In the genomic region with DNA sequence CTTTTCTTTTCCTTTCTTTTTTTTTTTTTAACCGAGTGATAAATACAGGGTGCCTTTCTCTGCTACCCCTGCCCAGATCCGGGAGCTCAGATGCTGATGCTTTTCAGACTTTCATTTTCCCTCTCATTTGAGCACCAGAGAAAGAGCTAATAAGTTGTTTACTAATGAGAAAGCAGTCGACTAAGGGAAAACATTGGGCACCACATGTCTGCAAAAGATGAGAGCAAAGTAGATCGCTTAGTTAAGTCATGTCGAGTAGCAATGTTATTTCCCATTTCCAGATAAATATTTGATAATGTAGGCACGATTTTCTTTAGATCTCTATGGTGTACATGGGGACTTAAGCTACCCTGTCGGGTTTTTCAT, we compare ENCODE assay signal across 8 cellular contexts. TPM values are rescaled to one million over a fixed set of nuclear protein-coding genes. Genes with fewer than 3 reads are reported as not detected.
DNase-seq lines count a peak whose midpoint lies in the region; ATAC-seq and TF ChIP-seq lines count a peak whose summit lies in the region.

No MANE protein-coding gene starts in this region.

- peak; percentile 7 for ATAC-seq in GM21825 (IDR thresholded peaks at IDR 0.05; ENCODE audit: unreplicated experiment)
- ATAC-seq in activated B cell treated with CpG ODN at 0.5 μM for 24 hours (ENCODE audit: low read depth), result no peak
- ATAC-seq in stimulated activated naive CD8-positive, alpha-beta T cell treated with anti-CD3 and anti-CD28 coated beads, Interleukin-15, amount 100 ng/mL, for 72 hours, result no peak
- ATAC-seq in GM19324 (IDR thresholded peaks at IDR 0.05; ENCODE audit: low FRiP score, unreplicated experiment), result no peak

- H3K36me3 ChIP-seq in BE2C, result no peaks in the 10 kb centered on the region

- intact Hi-C loops in activated B cell treated with CpG ODN at 0.5 μM for 24 hours (cut with micrococcal nuclease), result loop anchor here (10.0 kb wide), 4 partner anchors 510 to 1980 kb away; a partner anchor contains a TSS

- H3K4me3 ChIP-seq in BE2C (ENCODE audit: low read depth, low read length), result peak overlapping the region; percentile 76
- peak overlapping the region; percentile 88 for H3K4me3 ChIP-seq in iPS-11a (ENCODE audit: low read depth, low read length)

- no peaks in the 10 kb centered on the region for H3K27me3 Mint-ChIP-seq in activated B cell treated with CpG ODN at 0.5 μM for 24 hours
- H3K27me3 Mint-ChIP-seq in stimulated activated naive CD8-positive, alpha-beta T cell treated with anti-CD3 and anti-CD28 coated beads, Interleukin-15, amount 100 ng/mL, for 72 hours, result no peaks in the 10 kb centered on the region

- H3K4me1 Mint-ChIP-seq in activated B cell treated with CpG ODN at 0.5 μM for 24 hours, result peaks cover 33% of the 10 kb centered on the region
- H3K4me1 Mint-ChIP-seq in stimulated activated naive CD8-positive, alpha-beta T cell treated with anti-CD3 and anti-CD28 coated beads, Interleukin-15, amount 100 ng/mL, for 72 hours, result peaks cover 39% of the 10 kb centered on the region

- no peaks in the 10 kb centered on the region for H3K27me3 ChIP-seq in BE2C

- DNase-seq in BE2C (no peak), activated B cell treated with CpG ODN at 0.5 μM for 24 hours (no peak), AG08395 (ENCODE audit: low spot score) (no peak), RKO (ENCODE audit: low spot score) (no peak)
- no peak for DNase-seq in stimulated activated naive CD8-positive, alpha-beta T cell treated with anti-CD3 and anti-CD28 coated beads, Interleukin-15, amount 100 ng/mL, for 72 hours

- H3K9me3 ChIP-seq in BE2C, result no peaks in the 10 kb centered on the region

- CTCF ChIA-PET in activated B cell treated with CpG ODN at 0.5 μM for 24 hours (lab: Charles Lee), result interaction anchor here (1.0 to 1.3 kb wide), 2 partner anchors 10 to 27 kb away, joined by 3 read pairs; no protein-coding TSS in a partner anchor

- peak overlapping the region; percentile 95 for H3K4me3 Mint-ChIP-seq in activated B cell treated with CpG ODN at 0.5 μM for 24 hours
- peak overlapping the region; percentile 91 to 98 for H3K4me3 Mint-ChIP-seq in stimulated activated naive CD8-positive, alpha-beta T cell treated with anti-CD3 and anti-CD28 coated beads, Interleukin-15, amount 100 ng/mL, for 72 hours

- TF ChIP-seq CTCF in BE2C (IDR thresholded peaks at IDR 0.05; ENCODE audit: low read depth, low read length) (no peak), activated B cell treated with CpG ODN at 0.5 μM for 24 hours (IDR thresholded peaks at IDR 0.05) (no peak)

- H3K27ac Mint-ChIP-seq in activated B cell treated with CpG ODN at 0.5 μM for 24 hours, result peak overlapping the region; percentile 97
- H3K27ac Mint-ChIP-seq in stimulated activated naive CD8-positive, alpha-beta T cell treated with anti-CD3 and anti-CD28 coated beads, Interleukin-15, amount 100 ng/mL, for 72 hours, result peak overlapping the region; percentile 96 to 97

- no peaks in the 10 kb centered on the region for H3K4me1 ChIP-seq in BE2C

- POLR2A ChIA-PET in activated B cell treated with CpG ODN at 0.5 μM for 24 hours (lab: Charles Lee), result interaction anchor here (0.6 to 3.3 kb wide), 7 partner anchors 11 to 1981 kb away, joined by 3 to 29 read pairs (median 15); a partner anchor contains a TSS

- peaks cover 14% of the 10 kb centered on the region for H3K36me3 Mint-ChIP-seq in activated B cell treated with CpG ODN at 0.5 μM for 24 hours (ENCODE audit: low read depth)

- no peaks in the 10 kb centered on the region for H3K9me3 Mint-ChIP-seq in activated B cell treated with CpG ODN at 0.5 μM for 24 hours
- H3K9me3 Mint-ChIP-seq in stimulated activated naive CD8-positive, alpha-beta T cell treated with anti-CD3 and anti-CD28 coated beads, Interleukin-15, amount 100 ng/mL, for 72 hours, result no peaks in the 10 kb centered on the region

RNA-seq across cellular contexts. Expression of a gene that starts 1.1 kb away (rescaled TPM):
- 9.2 TPM for polyA plus RNA-seq in BE2C (2012; ENCODE audit: insufficient read depth, insufficient read length, low read depth)
- 29.4 and 42.7 TPM in 2 replicates for total RNA-seq in activated B cell treated with CpG ODN at 0.5 μM for 24 hours
